8 cellular contexts compared by ENCODE assay signal in the genomic region with DNA sequence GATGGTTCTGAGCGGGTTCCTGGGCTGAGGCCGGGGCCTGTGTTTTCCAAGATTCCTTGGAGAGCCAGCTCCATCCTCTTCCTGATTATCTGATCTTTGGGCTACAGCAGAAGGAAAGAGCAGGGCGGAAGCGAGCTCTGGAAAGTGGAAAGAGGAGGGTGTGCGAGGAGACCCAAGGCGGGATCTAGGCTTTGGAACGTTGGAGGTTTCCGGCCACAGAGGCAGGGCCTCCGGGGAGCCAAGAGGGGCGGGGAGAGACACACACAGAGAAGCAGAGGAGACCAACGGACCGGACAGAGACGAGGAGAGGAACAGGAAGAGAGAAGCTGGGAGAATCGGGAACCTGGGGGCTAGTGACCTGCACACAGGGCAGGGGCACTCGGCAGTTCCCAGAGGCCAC. TPM values are rescaled to one million over a fixed set of nuclear protein-coding genes. Genes with fewer than 3 reads are reported as not detected.
DNase-seq lines count a peak whose midpoint lies in the region; ATAC-seq and TF ChIP-seq lines count a peak whose summit lies in the region.

Gene CLEC11A (plus strand): TSS at position 296 of the 400 bp plus-strand sequence. CDS start 162 bp downstream, outside the sequence.

- H3K27ac Mint-ChIP-seq in activated naive CD4-positive, alpha-beta T cell treated with anti-CD3 and anti-CD28 coated beads for 36 hours, result no peak within 1 kb of the TSS
- no peak within 1 kb of the TSS for H3K27ac Mint-ChIP-seq in activated naive CD4-positive, alpha-beta T cell treated with anti-CD3 and anti-CD28 coated beads, Interleukin-2, amount 50 U/mL, for 72 hours

- H3K9me3 Mint-ChIP-seq in activated naive CD4-positive, alpha-beta T cell treated with anti-CD3 and anti-CD28 coated beads for 36 hours, result no peaks in the 10 kb centered on the region
- H3K9me3 Mint-ChIP-seq in activated naive CD4-positive, alpha-beta T cell treated with anti-CD3 and anti-CD28 coated beads, Interleukin-2, amount 50 U/mL, for 72 hours, result peaks cover 0 to 6% of the 10 kb centered on the region in 2 donors

- peak within 1 kb of the TSS; percentile 72 for H3K4me3 Mint-ChIP-seq in activated naive CD4-positive, alpha-beta T cell treated with anti-CD3 and anti-CD28 coated beads for 36 hours

- H3K4me1 ChIP-seq in iPS-20b (ENCODE audit: insufficient read depth, low read length), result no peaks in the 10 kb centered on the region
- H3K4me1 ChIP-seq in stomach, result peaks cover 25 to 58% (median 43%) of the 10 kb centered on the region in 4 donors

- H3K9me3 ChIP-seq in iPS-20b (ENCODE audit: insufficient read depth, low read depth, low read length), result peaks cover 51% of the 10 kb centered on the region
- no peaks in the 10 kb centered on the region for H3K9me3 ChIP-seq in stomach

- CTCF ChIA-PET in activated naive CD4-positive, alpha-beta T cell treated with anti-CD3 and anti-CD28 coated beads for 36 hours (lab: Charles Lee), result interaction anchor here (0.7 to 2.0 kb wide), 3 partner anchors 10 to 199 kb away, joined by 3 to 6 read pairs (median 3); no protein-coding TSS in a partner anchor

- no peaks in the 10 kb centered on the region for H3K36me3 ChIP-seq in iPS-20b (ENCODE audit: insufficient read depth, low read depth, low read length)
- H3K36me3 ChIP-seq in stomach, result no peaks in the 10 kb centered on the region

- intact Hi-C loops in activated naive CD4-positive, alpha-beta T cell treated with anti-CD3 and anti-CD28 coated beads for 36 hours (cut with micrococcal nuclease), result loop anchor here (5.0 to 10.0 kb wide), 3 partner anchors 59 to 388 kb away; partner anchors contain the start of gene CTU1
- intact Hi-C loops in stomach (cut with DNase I; ENCODE audit: low total_unique reads), result no loop called here

- H3K4me3 ChIP-seq in iPS-20b (ENCODE audit: low read length), result peak within 1 kb of the TSS; percentile 71; the same call in 1 of the 2 replicates
- peak within 1 kb of the TSS; percentile 50 to 63 (median 62) for H3K4me3 ChIP-seq in stomach

- no peak for TF ChIP-seq EP300 in stomach (IDR thresholded peaks at IDR 0.05)

- TF ChIP-seq POLR2A in stomach (IDR thresholded peaks at IDR 0.05), result no peak

- 9 to 24% (median 20%) methylated on average over 15 of the region's 15 CpGs for WGBS in stomach, 5 donors

- DNase-seq in activated naive CD4-positive, alpha-beta T cell treated with anti-CD3 and anti-CD28 coated beads for 36 hours, result no peak
- DNase-seq in activated naive CD4-positive, alpha-beta T cell treated with anti-CD3 and anti-CD28 coated beads, Interleukin-2, amount 50 U/mL, for 72 hours (ENCODE audit: low spot score in 2 of 2), result no peak
- DNase-seq in amniotic stem cell (lab: John Stamatoyannopoulos, UW), result peak; percentile 20
- no peak for DNase-seq in stomach
- no peak for DNase-seq in pons (ENCODE audit: low spot score)
- no peak for DNase-seq in cerebellar nuclear complex (lab: John Stamatoyannopoulos, UW)
- DNase-seq in C1 segment of cervical spinal cord (lab: John Stamatoyannopoulos, UW), result no peak

- H3K36me3 Mint-ChIP-seq in activated naive CD4-positive, alpha-beta T cell treated with anti-CD3 and anti-CD28 coated beads for 36 hours (ENCODE audit: low read depth), result no peaks in the 10 kb centered on the region
- peaks cover 7 to 13% of the 10 kb centered on the region in 2 donors for H3K36me3 Mint-ChIP-seq in activated naive CD4-positive, alpha-beta T cell treated with anti-CD3 and anti-CD28 coated beads, Interleukin-2, amount 50 U/mL, for 72 hours

- H3K27me3 ChIP-seq in iPS-20b (ENCODE audit: insufficient read depth, low read length), result peaks cover 51% of the 10 kb centered on the region
- H3K27me3 ChIP-seq in stomach, result peaks cover 9 to 93% (median 73%) of the 10 kb centered on the region in 3 donors

- H3K9ac ChIP-seq in iPS-20b (ENCODE audit: low read depth, low read length), result no peak within 1 kb of the TSS

- no peak for TF ChIP-seq CTCF in stomach (IDR thresholded peaks at IDR 0.05)

- ATAC-seq in activated naive CD4-positive, alpha-beta T cell treated with anti-CD3 and anti-CD28 coated beads, Interleukin-2, amount 50 U/mL, for 72 hours, result no peak

- H3K4me1 Mint-ChIP-seq in activated naive CD4-positive, alpha-beta T cell treated with anti-CD3 and anti-CD28 coated beads for 36 hours (ENCODE audit: low read depth), result peaks cover 25% of the 10 kb centered on the region

- H3K27me3 Mint-ChIP-seq in activated naive CD4-positive, alpha-beta T cell treated with anti-CD3 and anti-CD28 coated beads for 36 hours (ENCODE audit: low read depth), result peaks cover 51% of the 10 kb centered on the region

- H3K27ac ChIP-seq in iPS-20b (ENCODE audit: low read length) (no peak within 1 kb of the TSS), stomach (peak within 1 kb of the TSS in 4 of 5 donors; percentile 46 to 70 (median 62))

RNA-seq across cellular contexts. Expression of gene CLEC11A, which starts in this region (rescaled TPM):
- total RNA-seq in activated naive CD4-positive, alpha-beta T cell treated with anti-CD3 and anti-CD28 coated beads for 36 hours, result 1 to 10 TPM in 1 of 2 experiments, under 1 TPM in 1; 0.69 to 1.4 TPM
- total RNA-seq in activated naive CD4-positive, alpha-beta T cell treated with anti-CD3 and anti-CD28 coated beads, Interleukin-2, amount 50 U/mL, for 72 hours, result 1 to 10 TPM in 1 of 2 donors, under 1 TPM in 1; 0.55 to 1.6 TPM
- 10 to 100 TPM in 2 of 5 donors, 1 to 10 TPM in 1, under 1 TPM in 1, not detected in 1; 0.89 to 33.9 (median 12.2) TPM for total RNA-seq in stomach
- polyA plus RNA-seq in stomach, result 1 to 10 TPM; 4.3 to 7.0 (median 6.9) TPM
